In genomic region chr2:182432051-182432450, GRCh38 we compare ENCODE assay signal across 35 cellular contexts. TPM values are rescaled to one million over a fixed set of nuclear protein-coding genes. Genes with fewer than 3 reads are reported as not detected.
"Had no signal": no experiment of that assay in that cellular context is flagged by ENCODE, and none has a peak within 500 bp of the region (broad histone marks: within the 10 kb centered on the region; RNA-seq: fewer than 3 reads in every experiment).

No MANE protein-coding gene starts in this region.

- H3K4me1 Mint-ChIP-seq: activated B cell treated with CpG ODN at 0.5 μM for 24 hours; activated CD4-positive, alpha-beta memory T cell treated with anti-CD3 and anti-CD28 coated beads, Interleukin-2, amount 10 ng/mL, durations not matched to agents 7 days and 5 days; activated CD8-positive, alpha-beta memory T cell treated with anti-CD3 and anti-CD28 coated beads, Interleukin-2, amount 10 ng/mL, durations not matched to agents 7 days and 5 days; activated naive CD4-positive, alpha-beta T cell treated with anti-CD3 and anti-CD28 coated beads, Interleukin-2, amount 10 ng/mL, durations not matched to agents 7 days and 5 days; activated naive CD8-positive, alpha-beta T cell treated with anti-CD3 and anti-CD28 coated beads, Interleukin-2, amount 50 U/mL, for 24 hours had no signal

- H3K27ac Mint-ChIP-seq: activated B cell treated with CpG ODN at 0.5 μM for 24 hours; activated CD4-positive, alpha-beta memory T cell treated with anti-CD3 and anti-CD28 coated beads, Interleukin-2, amount 10 ng/mL, durations not matched to agents 7 days and 5 days; activated CD8-positive, alpha-beta memory T cell treated with anti-CD3 and anti-CD28 coated beads, Interleukin-2, amount 10 ng/mL, durations not matched to agents 7 days and 5 days; activated naive CD4-positive, alpha-beta T cell treated with anti-CD3 and anti-CD28 coated beads, Interleukin-2, amount 10 ng/mL, durations not matched to agents 7 days and 5 days; activated naive CD8-positive, alpha-beta T cell; activated naive CD8-positive, alpha-beta T cell treated with anti-CD3 and anti-CD28 coated beads, Interleukin-2, amount 50 U/mL, for 24 hours had no signal

- DNase-seq: activated B cell treated with CpG ODN at 0.5 μM for 24 hours; activated CD4-positive, alpha-beta memory T cell treated with anti-CD3 and anti-CD28 coated beads, Interleukin-2, amount 10 ng/mL, durations not matched to agents 7 days and 5 days; activated CD4-positive, alpha-beta T cell treated with anti-CD3 and anti-CD28 coated beads for 1 hour; activated CD4-positive, alpha-beta T cell treated with anti-CD3 and anti-CD28 coated beads for 48 hours; activated CD8-positive, alpha-beta memory T cell treated with anti-CD3 and anti-CD28 coated beads for 24 hours; activated CD8-positive, alpha-beta memory T cell treated with anti-CD3 and anti-CD28 coated beads, Interleukin-2, amount 10 ng/mL, durations not matched to agents 7 days and 5 days; activated CD8-positive, alpha-beta memory T cell treated with anti-CD3 and anti-CD28 coated beads, Interleukin-2, amount 50 U/mL, for 48 hours; activated effector memory CD4-positive, alpha-beta T cell treated with Interleukin-2 at 50 U/mL for 16 hours; activated naive CD4-positive, alpha-beta T cell treated with anti-CD3 and anti-CD28 coated beads, Interleukin-2, amount 10 ng/mL, durations not matched to agents 7 days and 5 days; activated naive CD8-positive, alpha-beta T cell treated with anti-CD3 and anti-CD28 coated beads, Interleukin-2, amount 50 U/mL, for 24 hours; activated T-cell treated with anti-CD3 and anti-CD28 coated beads, Interleukin-2, amount 50 U/mL, for 48 hours; amniotic stem cell; aorta; body of pancreas; Kasumi-1; NCI-H1092 treated with DMSO at 0.1 percent for 48 hours; NCI-H1417; NCI-H1694; NCI-H1930; NCI-H2081 treated with DMSO at 0.1 percent for 48 hours; NCI-H226; NCI-H446 treated with DMSO at 0.1 percent for 48 hours; NCI-H524 treated with DMSO at 0.1 percent for 48 hours; NCI-H748 treated with DMSO at 0.1 percent for 48 hours; NK-92 treated with Interleukin-12 subunit alpha and Interleukin-12 subunit beta, amount 100 ng/mL, for 24 hours; PC-3; SW 1271; T-helper 1 cell; T-helper 2 cell; T-helper 9 cell had no signal

- ATAC-seq: activated CD8-positive, alpha-beta memory T cell treated with anti-CD3 and anti-CD28 coated beads, Interleukin-2, amount 10 ng/mL, durations not matched to agents 7 days and 5 days; activated naive CD8-positive, alpha-beta T cell treated with anti-CD3 and anti-CD28 coated beads, Interleukin-2, amount 50 U/mL, for 24 hours; body of pancreas; PC-3; Right ventricle myocardium inferior had no signal

- H3K27me3 Mint-ChIP-seq: activated B cell treated with CpG ODN at 0.5 μM for 24 hours; activated CD4-positive, alpha-beta memory T cell treated with anti-CD3 and anti-CD28 coated beads, Interleukin-2, amount 10 ng/mL, durations not matched to agents 7 days and 5 days; activated CD8-positive, alpha-beta memory T cell treated with anti-CD3 and anti-CD28 coated beads, Interleukin-2, amount 10 ng/mL, durations not matched to agents 7 days and 5 days; activated naive CD4-positive, alpha-beta T cell treated with anti-CD3 and anti-CD28 coated beads, Interleukin-2, amount 10 ng/mL, durations not matched to agents 7 days and 5 days; activated naive CD8-positive, alpha-beta T cell; activated naive CD8-positive, alpha-beta T cell treated with anti-CD3 and anti-CD28 coated beads, Interleukin-2, amount 50 U/mL, for 24 hours had no signal

- H3K4me3 ChIP-seq: body of pancreas, breast epithelium had no signal

- H3K36me3 ChIP-seq: breast epithelium had no signal

- H3K4me3 Mint-ChIP-seq: activated B cell treated with CpG ODN at 0.5 μM for 24 hours; activated CD4-positive, alpha-beta memory T cell treated with anti-CD3 and anti-CD28 coated beads, Interleukin-2, amount 10 ng/mL, durations not matched to agents 7 days and 5 days; activated CD8-positive, alpha-beta memory T cell treated with anti-CD3 and anti-CD28 coated beads, Interleukin-2, amount 10 ng/mL, durations not matched to agents 7 days and 5 days; activated naive CD4-positive, alpha-beta T cell treated with anti-CD3 and anti-CD28 coated beads, Interleukin-2, amount 10 ng/mL, durations not matched to agents 7 days and 5 days; activated naive CD8-positive, alpha-beta T cell; activated naive CD8-positive, alpha-beta T cell treated with anti-CD3 and anti-CD28 coated beads, Interleukin-2, amount 50 U/mL, for 24 hours had no signal

- H3K36me3 Mint-ChIP-seq: activated CD8-positive, alpha-beta memory T cell treated with anti-CD3 and anti-CD28 coated beads, Interleukin-2, amount 10 ng/mL, durations not matched to agents 7 days and 5 days; activated naive CD4-positive, alpha-beta T cell treated with anti-CD3 and anti-CD28 coated beads, Interleukin-2, amount 10 ng/mL, durations not matched to agents 7 days and 5 days; activated naive CD8-positive, alpha-beta T cell had no signal

- H3K27me3 ChIP-seq: body of pancreas, breast epithelium had no signal

- H3K9me3 ChIP-seq: body of pancreas, breast epithelium had no signal

- H3K9me3 Mint-ChIP-seq: activated naive CD4-positive, alpha-beta T cell treated with anti-CD3 and anti-CD28 coated beads, Interleukin-2, amount 10 ng/mL, durations not matched to agents 7 days and 5 days had no signal

- H3K4me1 ChIP-seq: body of pancreas, breast epithelium had no signal

- H3K27ac ChIP-seq: body of pancreas, breast epithelium, RWPE1, VCaP had no signal

RNA-seq across cellular contexts. Expression of gene PDE1A, which starts 5.2 kb away (rescaled TPM):
- total RNA-seq: activated B cell treated with CpG ODN at 0.5 μM for 24 hours; activated CD4-positive, alpha-beta memory T cell treated with anti-CD3 and anti-CD28 coated beads, Interleukin-2, amount 10 ng/mL, durations not matched to agents 7 days and 5 days; activated CD8-positive, alpha-beta memory T cell treated with anti-CD3 and anti-CD28 coated beads, Interleukin-2, amount 10 ng/mL, durations not matched to agents 7 days and 5 days; PC-3 had no signal
